In genomic region chr19:48872884-48873475, GRCh38 we compare ENCODE assay signal across 8 cellular contexts. TPM values are rescaled to one million over a fixed set of nuclear protein-coding genes. Genes with fewer than 3 reads are reported as not detected.
A peak's percentile ranks its signal among the peaks of the same experiment; 100 is the strongest.
DNase-seq lines count a peak whose midpoint lies in the region; ATAC-seq and TF ChIP-seq lines count a peak whose summit lies in the region.

No MANE protein-coding gene starts in this region.

- H3K27me3 Mint-ChIP-seq in endodermal cell (ENCODE audit: insufficient read depth) = no peaks in the 10 kb centered on the region

- peaks cover 40% of the 10 kb centered on the region for H3K36me3 ChIP-seq in endodermal cell (ENCODE audit: control insufficient read depth, insufficient read depth, low read length)
- H3K36me3 ChIP-seq in mesodermal cell (ENCODE audit: control insufficient read depth, insufficient read depth, low read length) = peaks cover 47% of the 10 kb centered on the region

- H3K9me3 ChIP-seq in endodermal cell (ENCODE audit: control insufficient read depth, low read length) = no peaks in the 10 kb centered on the region
- H3K9me3 ChIP-seq in mesodermal cell (ENCODE audit: control insufficient read depth, low read length) = no peaks in the 10 kb centered on the region

- ATAC-seq in HG03354 (IDR thresholded peaks at IDR 0.05; ENCODE audit: poor library complexity, severe bottlenecking, unreplicated experiment) = peak; percentile 26
- no peak for ATAC-seq in HG03135 (IDR thresholded peaks at IDR 0.05; ENCODE audit: unreplicated experiment)

- no peaks in the 10 kb centered on the region for H3K27me3 ChIP-seq in endodermal cell (ENCODE audit: control insufficient read depth, insufficient read depth, low read length, poor library complexity, severe bottlenecking)

- H3K4me3 Mint-ChIP-seq in endodermal cell = peak overlapping the region; percentile 100

- H3K27ac ChIP-seq in endodermal cell (ENCODE audit: low read depth, low read length) (peak overlapping the region; percentile 99), mesodermal cell (ENCODE audit: low read depth, low read length, severe bottlenecking) (peak overlapping the region; percentile 100)

- H3K9me3 Mint-ChIP-seq in endodermal cell = no peaks in the 10 kb centered on the region

- 8 to 9% methylated on average over 7 to 14 of the region's 14 CpGs for WGBS in endodermal cell (ENCODE audit: insufficient coverage in 1 of 2, insufficient read length in 1 of 2), 2 experiments
- WGBS in mesodermal cell (ENCODE audit: insufficient coverage in 2 of 2), 2 experiments = 0 to 2% methylated on average over 7 to 10 of the region's 14 CpGs

- TF ChIP-seq CTCF in endodermal cell (conservative IDR thresholded peaks at IDR 0.05) = no peak

- H3K9ac ChIP-seq in endodermal cell (ENCODE audit: extremely low read depth, low read length, poor library complexity, severe bottlenecking) = peak overlapping the region; percentile 100

- H3K4me1 Mint-ChIP-seq in endodermal cell = peaks cover 31% of the 10 kb centered on the region

- H3K4me1 ChIP-seq in endodermal cell (ENCODE audit: control insufficient read depth, insufficient read depth, low read length) (no peaks in the 10 kb centered on the region), mesodermal cell (ENCODE audit: control insufficient read depth, insufficient read depth, low read length, poor library complexity, severe bottlenecking) (peaks cover 40% of the 10 kb centered on the region)

- H3K27ac Mint-ChIP-seq in endodermal cell = peak overlapping the region; percentile 100

- DNase-seq in D341Med (ENCODE audit: low spot score) (peak; percentile 58), NOMO-1 treated with dmso at 0.1 percent for 144 hours (lab: John Stamatoyannopoulos, UW; ENCODE audit: unreplicated experiment) (peak; percentile 63), endodermal cell (peak; percentile 90)
- peak; percentile 47 for DNase-seq in activated CD8-positive, alpha-beta memory T cell treated with anti-CD3 and anti-CD28 coated beads, Interleukin-2, amount 50 U/mL, for 24 hours (ENCODE audit: extremely low read depth)
- peak; percentile 53 to 65 for DNase-seq in stimulated activated CD8-positive, alpha-beta memory T cell treated with anti-CD3 and anti-CD28 coated beads, Interleukin-15, amount 100 ng/mL, for 48 hours (ENCODE audit: low read depth in 2 of 2)

- peaks cover 46% of the 10 kb centered on the region for H3K36me3 Mint-ChIP-seq in endodermal cell (ENCODE audit: low read depth)

- H3K4me3 ChIP-seq in endodermal cell (ENCODE audit: low read length) (peak overlapping the region; percentile 93), mesodermal cell (ENCODE audit: extremely low read depth, insufficient read depth, low read length, poor library complexity, severe bottlenecking) (peak overlapping the region; percentile 100)

RNA-seq across cellular contexts. Expression of gene PPP1R15A, which starts 0.8 kb away (rescaled TPM):
- total RNA-seq in endodermal cell = 10 to 100 TPM; 41.5 to 45.0 TPM
- 33.8 TPM for polyA plus RNA-seq in endodermal cell (2013, experiment 1 of 2)
- 34.1 TPM for polyA plus RNA-seq in endodermal cell (2013, experiment 2 of 2)
- 41.8 TPM for polyA plus RNA-seq in mesodermal cell (2013, experiment 1 of 2)
- 37.0 TPM for polyA plus RNA-seq in mesodermal cell (2013, experiment 2 of 2)

RNA-seq across cellular contexts. Expression of gene PLEKHA4, which starts 4.6 kb away (rescaled TPM):
- total RNA-seq in endodermal cell = 1 to 10 TPM; 6.6 to 7.0 TPM
- polyA plus RNA-seq in endodermal cell (2013, experiment 1 of 2) = 19.7 TPM
- 15.2 TPM for polyA plus RNA-seq in endodermal cell (2013, experiment 2 of 2)
- polyA plus RNA-seq in mesodermal cell (2013, experiment 1 of 2) = 20.0 TPM
- 17.7 TPM for polyA plus RNA-seq in mesodermal cell (2013, experiment 2 of 2)

RNA-seq across cellular contexts. Expression of gene TULP2, which starts 25.6 kb away (rescaled TPM):
- 1 to 10 TPM; 1.2 to 2.1 TPM for total RNA-seq in endodermal cell
- not detected for polyA plus RNA-seq in endodermal cell (2013, experiment 1 of 2)
- not detected for polyA plus RNA-seq in endodermal cell (2013, experiment 2 of 2)
- not detected for polyA plus RNA-seq in mesodermal cell (2013, experiment 1 of 2)
- polyA plus RNA-seq in mesodermal cell (2013, experiment 2 of 2) = not detected

RNA-seq across cellular contexts. Expression of gene NUCB1, which starts 27.1 kb away (rescaled TPM):
- 100 to 1,000 TPM; 177 to 222 TPM for total RNA-seq in endodermal cell
- 154 TPM for polyA plus RNA-seq in endodermal cell (2013, experiment 1 of 2)
- 139 TPM for polyA plus RNA-seq in endodermal cell (2013, experiment 2 of 2)
- 242 TPM for polyA plus RNA-seq in mesodermal cell (2013, experiment 1 of 2)
- 241 TPM for polyA plus RNA-seq in mesodermal cell (2013, experiment 2 of 2)

RNA-seq across cellular contexts. Expression of gene HSD17B14, which starts 36.7 kb away (rescaled TPM):
- 10 to 100 TPM; 43.0 to 81.0 TPM for total RNA-seq in endodermal cell
- 20.0 TPM for polyA plus RNA-seq in endodermal cell (2013, experiment 1 of 2)
- 19.0 TPM for polyA plus RNA-seq in endodermal cell (2013, experiment 2 of 2)
- 22.6 TPM for polyA plus RNA-seq in mesodermal cell (2013, experiment 1 of 2)
- 18.3 TPM for polyA plus RNA-seq in mesodermal cell (2013, experiment 2 of 2)
